In genomic region chr10:22003111-22003963, GRCh38 we compare ENCODE assay signal across 1 cellular context.
A peak's percentile ranks its signal among the peaks of the same experiment; 100 is the strongest.
TF ChIP-seq lines count a peak whose summit lies in the region.

Gene DNAJC1 (minus strand): TSS chr10:22003730. CDS start chr10:22003434, 296 bp downstream.

TF ChIP-seq in HepG2, 621 proteins besides CTCF, POLR2A, EP300 and RAD21 (continued from another document and continues in another):
- peak; percentile 82 for TF ChIP-seq DRAP1 (CRISPR knock-in tag; IDR thresholded peaks at IDR 0.05)
- peak; percentile 61; the same call in 1 of the 2 replicates for TF ChIP-seq SP2 (CRISPR knock-in tag; IDR thresholded peaks at IDR 0.05)
- TF ChIP-seq BRF2 (CRISPR knock-in tag; IDR thresholded peaks at IDR 0.05) = peak; percentile 41; the same call in 1 of the 2 replicates
- TF ChIP-seq RFXAP (CRISPR knock-in tag; IDR thresholded peaks at IDR 0.05; ENCODE audit: borderline replicate concordance) = peak; percentile 99
- TF ChIP-seq ZFP36L2 (CRISPR knock-in tag; IDR thresholded peaks at IDR 0.05) = no peak
- peak; percentile 87 for TF ChIP-seq ZNF121 (CRISPR knock-in tag; IDR thresholded peaks at IDR 0.05)
- TF ChIP-seq ZFP82 (CRISPR knock-in tag; IDR thresholded peaks at IDR 0.05; ENCODE audit: borderline replicate concordance) = 0 out of 2 replicates have a peak, but pooled peaks have one; percentile 76
- TF ChIP-seq SOX5 (CRISPR knock-in tag; IDR thresholded peaks at IDR 0.05; ENCODE audit: borderline replicate concordance) = 0 out of 2 replicates have a peak, but pooled peaks have one; percentile 26
- TF ChIP-seq FOXK1 (CRISPR knock-in tag; IDR thresholded peaks at IDR 0.05; ENCODE audit: borderline replicate concordance, low read depth) = 0 out of 2 replicates have a peak, but pooled peaks have one; percentile 21
- TF ChIP-seq HDAC6 (IDR thresholded peaks at IDR 0.05; ENCODE audit: low read depth, low read length) = no peak
- peak; percentile 88 for TF ChIP-seq ZNF777 (CRISPR knock-in tag; IDR thresholded peaks at IDR 0.05)
- TF ChIP-seq RFX5 (IDR thresholded peaks at IDR 0.05; ENCODE audit: low read depth, low read length) = peak; percentile 99
- TF ChIP-seq IRX3 (CRISPR knock-in tag; IDR thresholded peaks at IDR 0.05; ENCODE audit: borderline replicate concordance, low read depth) = 0 out of 2 replicates have a peak, but pooled peaks have one; percentile 65
- TF ChIP-seq THAP7 (CRISPR knock-in tag; IDR thresholded peaks at IDR 0.05) = peak; percentile 70; the same call in 1 of the 2 replicates
- peak; percentile 92 for TF ChIP-seq GABPB1 (CRISPR knock-in tag; IDR thresholded peaks at IDR 0.05)
- TF ChIP-seq REST (IDR thresholded peaks at IDR 0.05; ENCODE audit: borderline replicate concordance in 1 of 2, low read depth in 1 of 2, low read length in 2 of 2) = peak in 1 of 2 experiments; percentile 14; a peak in 1 of 4 replicates
- peak; percentile 68; the same call in 1 of the 2 replicates for TF ChIP-seq ATF2 (CRISPR knock-in tag; IDR thresholded peaks at IDR 0.05)
- TF ChIP-seq TCF12 (IDR thresholded peaks at IDR 0.05) = no peak
- peak; percentile 89; the same call in 1 of the 2 replicates for TF ChIP-seq TCF12 (CRISPR knock-in tag; IDR thresholded peaks at IDR 0.05)
- 0 out of 2 replicates have a peak, but pooled peaks have one; percentile 8 for TF ChIP-seq ZNF274 (CRISPR knock-in tag; IDR thresholded peaks at IDR 0.05)
- peak; percentile 64; the same call in 1 of the 2 replicates for TF ChIP-seq ZNF232 (CRISPR knock-in tag; IDR thresholded peaks at IDR 0.05; ENCODE audit: borderline replicate concordance)
- TF ChIP-seq PAXIP1 (CRISPR knock-in tag; conservative IDR thresholded peaks at IDR 0.05) = 0 out of 2 replicates have a peak, but pooled peaks have one; percentile 12
- no peak for TF ChIP-seq ELK4 (CRISPR knock-in tag; IDR thresholded peaks at IDR 0.05; ENCODE audit: borderline replicate concordance)
- no peak for TF ChIP-seq ZSCAN30 (CRISPR knock-in tag; IDR thresholded peaks at IDR 0.05)
- peak; percentile 62 for TF ChIP-seq MXD1 (CRISPR knock-in tag; IDR thresholded peaks at IDR 0.05)
- no peak; the same call in 1 of the 2 replicates for TF ChIP-seq ZSCAN31 (CRISPR knock-in tag; IDR thresholded peaks at IDR 0.05; ENCODE audit: low read depth)
- TF ChIP-seq RXRA (CRISPR knock-in tag; IDR thresholded peaks at IDR 0.05) = peak; percentile 70
- peak; percentile 53; the same call in 1 of the 2 replicates for TF ChIP-seq RXRB (CRISPR knock-in tag; IDR thresholded peaks at IDR 0.05; ENCODE audit: borderline replicate concordance)
- peak; percentile 96 for TF ChIP-seq MTERF4 (CRISPR knock-in tag; IDR thresholded peaks at IDR 0.05)
- TF ChIP-seq ZHX1 (CRISPR knock-in tag; IDR thresholded peaks at IDR 0.05; ENCODE audit: low read depth) = no peak
- no peak; the same call in 1 of the 2 replicates for TF ChIP-seq KMT2A (CRISPR knock-in tag; IDR thresholded peaks at IDR 0.05)
- no peak for TF ChIP-seq KDM6A (CRISPR knock-in tag; IDR thresholded peaks at IDR 0.05; ENCODE audit: low read depth)
- no peak for TF ChIP-seq NR3C1 (CRISPR knock-in tag; IDR thresholded peaks at IDR 0.05)
- TF ChIP-seq POGZ (CRISPR knock-in tag; IDR thresholded peaks at IDR 0.05) = peak; percentile 52; the same call in 1 of the 2 replicates
- TF ChIP-seq ISX (CRISPR knock-in tag; conservative IDR thresholded peaks at IDR 0.05) = no peak
- 0 out of 2 replicates have a peak, but pooled peaks have one; percentile 21 for TF ChIP-seq ZNF225 (CRISPR knock-in tag; IDR thresholded peaks at IDR 0.05)
- 0 out of 2 replicates have a peak, but pooled peaks have one; percentile 56 for TF ChIP-seq ZNF235 (CRISPR knock-in tag; IDR thresholded peaks at IDR 0.05; ENCODE audit: borderline replicate concordance)
- no peak for TF ChIP-seq NR2F1 (CRISPR knock-in tag; IDR thresholded peaks at IDR 0.05)
- TF ChIP-seq MTF2 (CRISPR knock-in tag; IDR thresholded peaks at IDR 0.05; ENCODE audit: borderline replicate concordance) = no peak
- no peak for TF ChIP-seq ZC3H13 (CRISPR knock-in tag; IDR thresholded peaks at IDR 0.05)
- peak; percentile 36; the same call in 1 of the 2 replicates for TF ChIP-seq THAP9 (CRISPR knock-in tag; IDR thresholded peaks at IDR 0.05; ENCODE audit: borderline replicate concordance)
